ENCODE assay signal across 9 cellular contexts in the genomic region with DNA sequence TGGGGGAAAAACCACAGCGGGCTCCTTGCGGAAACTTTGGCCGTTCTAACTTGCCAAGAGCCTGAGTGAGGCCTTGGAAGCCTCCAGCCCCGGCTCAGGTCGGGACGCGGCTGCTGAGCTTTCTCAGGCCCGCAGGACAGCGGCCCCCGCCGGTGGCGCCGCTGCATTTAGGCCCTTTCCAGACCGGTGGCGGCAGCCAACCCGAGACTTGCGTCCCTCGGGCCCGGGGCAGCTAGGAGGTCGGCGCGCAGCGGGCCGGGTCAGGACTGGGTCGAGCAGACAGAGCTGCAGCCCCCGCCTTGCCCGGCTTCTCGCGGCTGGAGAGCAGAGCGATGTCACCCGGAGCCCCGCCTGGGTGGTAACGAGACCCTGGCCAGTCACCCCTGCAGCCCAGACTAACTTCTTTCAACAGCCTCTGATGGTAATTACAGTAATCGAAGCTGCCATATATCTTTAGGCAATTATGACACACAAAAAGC. TPM values are rescaled to one million over a fixed set of nuclear protein-coding genes. Genes with fewer than 3 reads are reported as not detected.
DNase-seq lines count a peak whose midpoint lies in the region; ATAC-seq, FAIRE-seq and TF ChIP-seq lines count a peak whose summit lies in the region.
"Had no signal": no experiment of that assay in that cellular context is flagged by ENCODE, and none has a peak within 500 bp of the region (broad histone marks: within the 10 kb centered on the region; RNA-seq: fewer than 3 reads in every experiment).

No MANE protein-coding gene starts in this region.

- H3K27me3 ChIP-seq in keratinocyte (ENCODE audit: control insufficient read depth, extremely low read depth, insufficient read depth, low read length), result peaks cover 91% of the 10 kb centered on the region

- H3K9me3 Mint-ChIP-seq in activated naive CD8-positive, alpha-beta T cell treated with anti-CD3 and anti-CD28 coated beads, Interleukin-2, amount 50 U/mL, for 24 hours, result no peaks in the 10 kb centered on the region

- peaks cover 23% of the 10 kb centered on the region for H3K4me1 ChIP-seq in keratinocyte (ENCODE audit: control insufficient read depth, extremely low read depth, insufficient read depth, low read length)

- no peaks in the 10 kb centered on the region for H3K9me1 ChIP-seq in keratinocyte (ENCODE audit: control insufficient read depth, extremely low read depth, insufficient read depth, low read length)

- H3K4me3 ChIP-seq in keratinocyte (ENCODE audit: control insufficient read depth in 2 of 3, extremely low read depth in 1 of 3, insufficient read depth in 2 of 3, low read depth in 1 of 3, low read length in 3 of 3), result peak overlapping the region in 1 of 3 experiments; percentile 46
- H3K4me3 ChIP-seq: BLaER1 had no signal

- no peak for FAIRE-seq in keratinocyte (lab: Jason Lieb, UNC)

- H3K9ac ChIP-seq in keratinocyte (ENCODE audit: control insufficient read depth, extremely low read depth, insufficient read depth, low read length), result no peak overlapping the region
- H3K9ac ChIP-seq: BLaER1 had no signal

- H3K9me3 ChIP-seq in keratinocyte (ENCODE audit: control insufficient read depth, low read depth, low read length), result no peaks in the 10 kb centered on the region

- no peak overlapping the region for H2AFZ ChIP-seq in keratinocyte (ENCODE audit: control insufficient read depth, low read length)

- H3K36me3 Mint-ChIP-seq in activated naive CD8-positive, alpha-beta T cell treated with anti-CD3 and anti-CD28 coated beads, Interleukin-2, amount 50 U/mL, for 24 hours (ENCODE audit: low read depth), result peaks cover 2% of the 10 kb centered on the region

- H3K4me2 ChIP-seq in keratinocyte (ENCODE audit: control insufficient read depth, extremely low read depth, insufficient read depth, low read depth, low read length), result peak overlapping the region; percentile 51
- H3K4me2 ChIP-seq: BLaER1 had no signal

- DNase-seq in NCI-H2227 (lab: John Stamatoyannopoulos, UW; ENCODE audit: unreplicated experiment) (peak; percentile 45), NCI-H2227 treated with DMSO at 0.1 percent for 48 hours (lab: John Stamatoyannopoulos, UW) (no peak), keratinocyte (ENCODE audit: low read depth, low spot score) (no peak)
- DNase-seq in activated naive CD8-positive, alpha-beta T cell treated with anti-CD3 and anti-CD28 coated beads, Interleukin-2, amount 50 U/mL, for 24 hours, result peak; percentile 29
- peak; percentile 35 for DNase-seq in stimulated activated naive CD8-positive, alpha-beta T cell treated with anti-CD3 and anti-CD28 coated beads, Interleukin-15, Interleukin-2, amounts not matched to agents 100 U/mL and 50 U/mL, for 24 hours

- H3K27ac ChIP-seq in keratinocyte (ENCODE audit: control insufficient read depth, insufficient read depth, low read length), result no peak overlapping the region
- H3K27ac ChIP-seq: BLaER1 had no signal

- H4K20me1 ChIP-seq in keratinocyte (ENCODE audit: control insufficient read depth, extremely low read depth, insufficient read depth, low read length), result no peaks in the 10 kb centered on the region

- no peak overlapping the region for H3K27ac Mint-ChIP-seq in activated naive CD8-positive, alpha-beta T cell treated with anti-CD3 and anti-CD28 coated beads, Interleukin-2, amount 50 U/mL, for 24 hours

- H3K4me3 Mint-ChIP-seq in activated naive CD8-positive, alpha-beta T cell treated with anti-CD3 and anti-CD28 coated beads, Interleukin-2, amount 50 U/mL, for 24 hours, result peak overlapping the region; percentile 32

- peak; percentile 9 for ATAC-seq in activated naive CD8-positive, alpha-beta T cell treated with anti-CD3 and anti-CD28 coated beads, Interleukin-2, amount 50 U/mL, for 24 hours
- peak; percentile 35 for ATAC-seq in stimulated activated naive CD8-positive, alpha-beta T cell treated with anti-CD3 and anti-CD28 coated beads, Interleukin-15, Interleukin-2, amounts not matched to agents 100 U/mL and 50 U/mL, for 24 hours
- no peak for ATAC-seq in GM18870 (IDR thresholded peaks at IDR 0.05; ENCODE audit: unreplicated experiment)
- ATAC-seq in HG03175 (IDR thresholded peaks at IDR 0.05; ENCODE audit: unreplicated experiment), result no peak
- ATAC-seq in HG03378 (IDR thresholded peaks at IDR 0.05; ENCODE audit: unreplicated experiment), result no peak

- peak in 2 of 3 experiments; percentile 40 to 46 for TF ChIP-seq CTCF in keratinocyte (optimal IDR thresholded peaks at IDR 0.05 in 1 of 3, IDR thresholded peaks at IDR 0.05 in 1 of 3, conservative IDR thresholded peaks at IDR 0.05 in 1 of 3; ENCODE audit: extremely low read depth in 1 of 3, insufficient read depth in 2 of 3, low read length in 3 of 3)

- H3K79me2 ChIP-seq in keratinocyte (ENCODE audit: control insufficient read depth, insufficient read depth, low read length), result no peaks in the 10 kb centered on the region

- H3K36me3 ChIP-seq in keratinocyte (ENCODE audit: control insufficient read depth in 2 of 2, extremely low read depth in 1 of 2, insufficient read depth in 2 of 2, low read length in 2 of 2), result no peaks in the 10 kb centered on the region
- H3K36me3 ChIP-seq: BLaER1 had no signal

- H3K27me3 Mint-ChIP-seq in activated naive CD8-positive, alpha-beta T cell treated with anti-CD3 and anti-CD28 coated beads, Interleukin-2, amount 50 U/mL, for 24 hours, result peaks cover 89% of the 10 kb centered on the region

- dilution Hi-C loops in keratinocyte (cut with MboI; ENCODE audit: extremely low pct_ligation_motif_present, low sequenced_read_pairs), result no loop called here

- H3K4me1 Mint-ChIP-seq in activated naive CD8-positive, alpha-beta T cell treated with anti-CD3 and anti-CD28 coated beads, Interleukin-2, amount 50 U/mL, for 24 hours, result peaks cover 41% of the 10 kb centered on the region

RNA-seq across cellular contexts. Expression of a gene that starts 2.7 kb away (rescaled TPM):
- polyA plus RNA-seq in keratinocyte, result 0.04 TPM in 1 of 3 replicates, not detected in the others
- polyA plus RNA-seq in keratinocyte (2011; ENCODE audit: low read depth), result not detected
- polyA plus RNA-seq in keratinocyte (2011; cell fraction: cytosol; rRNA removed), result not detected in 2 replicates
- polyA plus RNA-seq in keratinocyte (2011; cell fraction: nucleus; rRNA removed), result not detected in 2 replicates
- not detected in 2 replicates for polyA plus RNA-seq in keratinocyte (2012; ENCODE audit: low replicate concordance)
- polyA minus RNA-seq in keratinocyte, result not detected in 3 replicates
- not detected for polyA minus RNA-seq in keratinocyte (2011; cell fraction: cytosol; rRNA and poly(A)+ RNA removed)
- not detected in 2 replicates for polyA minus RNA-seq in keratinocyte (2011; cell fraction: nucleus; rRNA and poly(A)+ RNA removed)

Comparison
In these comparisons a context has a peak if more than half of its experiments do, and no peak if none do; other contexts are left out.
1. DNase-seq: peak in NCI-H2227 (single experiment), activated naive CD8-positive, alpha-beta T cell treated with anti-CD3 and anti-CD28 coated beads, Interleukin-2, amount 50 U/mL, for 24 hours (single experiment) and stimulated activated naive CD8-positive, alpha-beta T cell treated with anti-CD3 and anti-CD28 coated beads, Interleukin-15, Interleukin-2, amounts not matched to agents 100 U/mL and 50 U/mL, for 24 hours (single experiment); none in NCI-H2227 treated with DMSO at 0.1 percent for 48 hours (single experiment) and keratinocyte (single experiment).
2. ATAC-seq: peak in activated naive CD8-positive, alpha-beta T cell treated with anti-CD3 and anti-CD28 coated beads, Interleukin-2, amount 50 U/mL, for 24 hours (single experiment) and stimulated activated naive CD8-positive, alpha-beta T cell treated with anti-CD3 and anti-CD28 coated beads, Interleukin-15, Interleukin-2, amounts not matched to agents 100 U/mL and 50 U/mL, for 24 hours (single experiment); none in GM18870 (single experiment), HG03175 (single experiment) and HG03378 (single experiment).